Comparison of ENCODE assay signal across 17 cellular contexts in genomic region chr22:48256041-48256739, GRCh38.
DNase-seq lines count a peak whose midpoint lies in the region; TF ChIP-seq lines count a peak whose summit lies in the region.
"Had no signal": no experiment of that assay in that cellular context is flagged by ENCODE, and none has a peak within 500 bp of the region (broad histone marks: within the 10 kb centered on the region; RNA-seq: fewer than 3 reads in every experiment).

No MANE protein-coding gene starts in this region.

- H3K4me1 ChIP-seq in H9 (ENCODE audit: insufficient read depth, low read length) (no peaks in the 10 kb centered on the region; the same call in 1 of the 2 replicates), neuronal stem cell (ENCODE audit: control insufficient read depth in 2 of 2, insufficient read depth in 1 of 2, low read depth in 1 of 2, low read length in 2 of 2) (peaks cover 0 to 19% of the 10 kb centered on the region in 2 donors), BE2C (no peaks in the 10 kb centered on the region)

- H3K9me3 ChIP-seq in H9 (ENCODE audit: control insufficient read depth, low read depth, low read length) (no peaks in the 10 kb centered on the region), neuronal stem cell (replicated peaks in 1 of 2; ENCODE audit: control insufficient read depth in 2 of 2, insufficient read depth in 1 of 2, low read depth in 1 of 2, low read length in 2 of 2) (no peaks in the 10 kb centered on the region), BE2C (peaks cover 2% of the 10 kb centered on the region; the same call in 1 of the 2 replicates)

- H2AK5ac ChIP-seq in H9 (ENCODE audit: insufficient read length, low read length) (no peak overlapping the region), neuronal stem cell (ENCODE audit: low read depth, low read length) (peak overlapping the region; percentile 44)

- no peak overlapping the region for H3K56ac ChIP-seq in H9 (ENCODE audit: insufficient read length, low read depth, low read length)

- H3K79me1 ChIP-seq in H9 (ENCODE audit: insufficient read depth, low read depth, low read length, poor library complexity, severe bottlenecking) (no peaks in the 10 kb centered on the region), neuronal stem cell (ENCODE audit: low read depth, low read length) (no peaks in the 10 kb centered on the region)

- no peaks in the 10 kb centered on the region for H4K20me1 ChIP-seq in H9 (ENCODE audit: control insufficient read depth, insufficient read depth, insufficient read length)

- H3K36me3 ChIP-seq in neuronal stem cell (replicated peaks in 1 of 2; ENCODE audit: control insufficient read depth in 2 of 2, insufficient read depth in 2 of 2, low read length in 2 of 2), result no peaks in the 10 kb centered on the region
- no peaks in the 10 kb centered on the region for H3K36me3 ChIP-seq in BE2C

- no peak overlapping the region for H3K4me3 Mint-ChIP-seq in H9
- H3K4me3 Mint-ChIP-seq: CD14-positive monocyte; CD4-positive, alpha-beta memory T cell had no signal

- peaks cover 15% of the 10 kb centered on the region for H3K27me3 Mint-ChIP-seq in H9 (ENCODE audit: low read depth)

- H2AFZ ChIP-seq in H9 (ENCODE audit: low read length), result no peak overlapping the region
- H2AFZ ChIP-seq in neuronal stem cell (ENCODE audit: low read length), result no peak overlapping the region

- no peak overlapping the region; a peak in 1 of 7 replicates for H3K27ac Mint-ChIP-seq in H9
- H3K27ac Mint-ChIP-seq: CD14-positive monocyte; CD4-positive, alpha-beta memory T cell had no signal

- peak overlapping the region; percentile 84; the same call in 1 of the 2 replicates for H3K27ac ChIP-seq in C4-2B
- H3K27ac ChIP-seq in H9 (ENCODE audit: insufficient read length, low read depth, low read length), result no peak overlapping the region
- H3K27ac ChIP-seq in neuronal stem cell (replicated peaks; ENCODE audit: low read length), result no peak overlapping the region

- H2BK5ac ChIP-seq in H9 (ENCODE audit: insufficient read length, low read length), result no peak overlapping the region
- H2BK5ac ChIP-seq in neuronal stem cell (ENCODE audit: low read length), result peak overlapping the region; percentile 67

- H3K14ac ChIP-seq in H9 (ENCODE audit: insufficient read depth, low read length) (peak overlapping the region; percentile 10; the same call in 1 of the 2 replicates), neuronal stem cell (ENCODE audit: low read length) (no peak overlapping the region)

- TF ChIP-seq CTCF in C4-2B (conservative IDR thresholded peaks at IDR 0.05), result no peak
- TF ChIP-seq CTCF in H9 (conservative IDR thresholded peaks at IDR 0.05), result no peak
- TF ChIP-seq CTCF in BE2C (IDR thresholded peaks at IDR 0.05; ENCODE audit: low read depth, low read length), result no peak

- H3K4me3 ChIP-seq in neuronal stem cell (ENCODE audit: low read length in 2 of 2) (no peak overlapping the region), BE2C (ENCODE audit: low read depth, low read length) (no peak overlapping the region)

- no peak for DNase-seq in H9
- peak; percentile 35 for DNase-seq in islet precursor cell
- DNase-seq in neuronal stem cell (ENCODE audit: low spot score), result no peak
- DNase-seq in BE2C, result no peak
- no peak for DNase-seq in NOMO-1 treated with dmso at 0.1 percent for 144 hours (lab: John Stamatoyannopoulos, UW; ENCODE audit: unreplicated experiment)
- DNase-seq in SHP77 treated with DMSO at 0.1 percent for 48 hours (lab: John Stamatoyannopoulos, UW), result no peak
- no peak for DNase-seq in iPS-NIHi7 (ENCODE audit: extremely low spot score)
- DNase-seq: ACHN; CD4-positive, alpha-beta memory T cell; DMS153; DMS79 treated with DMSO at 0.1 percent for 48 hours; GF-D8; GOT3; H7; IMR-90 had no signal

- H2BK12ac ChIP-seq in H9 (ENCODE audit: insufficient read length, low read depth, low read length), result no peak overlapping the region
- H2BK12ac ChIP-seq in neuronal stem cell (ENCODE audit: low read length), result no peak overlapping the region

- no CpG with 5 or more reads among the region's 17 CpGs for WGBS in H9 (ENCODE audit: extremely low coverage, insufficient read length, low lambda C conversion rate)
- no CpG with 5 or more reads among the region's 17 CpGs for WGBS in neuronal stem cell (ENCODE audit: extremely low coverage in 2 of 2, insufficient read length in 2 of 2, insufficient replicate concordance in 1 of 2), 2 donors

- no peaks in the 10 kb centered on the region; the same call in 1 of the 2 replicates for H3K27me3 ChIP-seq in H9 (ENCODE audit: insufficient read depth, low read length)
- H3K27me3 ChIP-seq in neuronal stem cell (ENCODE audit: control insufficient read depth in 3 of 3, insufficient read depth in 3 of 3, low read depth in 1 of 3, low read length in 3 of 3), result no peaks in the 10 kb centered on the region
- no peaks in the 10 kb centered on the region for H3K27me3 ChIP-seq in BE2C

- no peak overlapping the region for H4K8ac ChIP-seq in H9 (replicated peaks; ENCODE audit: insufficient read length, low read depth, low read length)
- H4K8ac ChIP-seq in neuronal stem cell (ENCODE audit: low read depth, low read length), result no peak overlapping the region

- H3K79me2 ChIP-seq in H9 (ENCODE audit: insufficient read depth, low read length), result no peaks in the 10 kb centered on the region

- H3K23me2 ChIP-seq in H9 (ENCODE audit: insufficient read length, low read depth, low read length, poor library complexity, severe bottlenecking), result no peaks in the 10 kb centered on the region

- H3K23ac ChIP-seq in H9 (ENCODE audit: insufficient read length, low read depth, low read length) (no peak overlapping the region), neuronal stem cell (ENCODE audit: low read depth, low read length, poor library complexity) (no peak overlapping the region)

- no peak overlapping the region for H4K5ac ChIP-seq in H9 (ENCODE audit: insufficient read length, low read depth, low read length)

- H3K4me2 ChIP-seq in H9 (ENCODE audit: insufficient read depth, insufficient read length, low read length) (no peak overlapping the region), neuronal stem cell (ENCODE audit: insufficient read depth, low read length, poor library complexity, severe bottlenecking) (no peak overlapping the region)

- no peak overlapping the region for H2BK120ac ChIP-seq in H9 (ENCODE audit: low read depth, low read length, poor library complexity, severe bottlenecking)
- no peak overlapping the region for H2BK120ac ChIP-seq in neuronal stem cell (ENCODE audit: low read depth, low read length)

- H3T11ph ChIP-seq in H9 (ENCODE audit: low read length), result no peak overlapping the region

- peaks cover 0 to 8% of the 10 kb centered on the region in 2 experiments; a peak in 1 of 5 replicates for H3K9me3 Mint-ChIP-seq in H9
- H3K9me3 Mint-ChIP-seq: CD4-positive, alpha-beta memory T cell had no signal

- no peak overlapping the region for H2BK20ac ChIP-seq in H9 (ENCODE audit: low read depth, low read length, poor library complexity, severe bottlenecking)

- H4K91ac ChIP-seq in H9 (ENCODE audit: insufficient read length, low read depth, low read length) (no peak overlapping the region), neuronal stem cell (ENCODE audit: low read depth, low read length, poor library complexity) (no peak overlapping the region)

- H2BK15ac ChIP-seq in H9 (ENCODE audit: low read depth, low read length) (no peak overlapping the region), neuronal stem cell (ENCODE audit: low read length) (peak overlapping the region; percentile 56)

- no peak overlapping the region for H3K9ac ChIP-seq in H9 (ENCODE audit: extremely low read depth, insufficient read length, low read length)
- H3K9ac ChIP-seq in neuronal stem cell (ENCODE audit: low read depth, low read length, poor library complexity), result no peak overlapping the region

- H3K4ac ChIP-seq in H9 (ENCODE audit: low read depth, low read length) (no peak overlapping the region), neuronal stem cell (ENCODE audit: low read length) (no peak overlapping the region)

- H3K4me1 Mint-ChIP-seq in H9, result peaks cover 14 to 31% of the 10 kb centered on the region in 2 experiments

- H3K18ac ChIP-seq in H9 (ENCODE audit: insufficient read length, low read depth, low read length) (no peak overlapping the region), neuronal stem cell (ENCODE audit: low read length) (peak overlapping the region; percentile 89)

- peaks cover 0 to 1% (median 0%) of the 10 kb centered on the region in 3 experiments; a peak in 1 of 7 replicates for H3K36me3 Mint-ChIP-seq in H9 (ENCODE audit: insufficient read depth in 1 of 3, low read depth in 3 of 3)
- H3K36me3 Mint-ChIP-seq: CD14-positive monocyte; CD4-positive, alpha-beta memory T cell had no signal
